Comparison of ENCODE assay signal across 13 cellular contexts in genomic region chr6:3341467-3341866, GRCh38.
DNase-seq lines count a peak whose midpoint lies in the region; ATAC-seq, FAIRE-seq and TF ChIP-seq lines count a peak whose summit lies in the region.
"Had no signal": no experiment of that assay in that cellular context is flagged by ENCODE, and none has a peak within 500 bp of the region (broad histone marks: within the 10 kb centered on the region; RNA-seq: fewer than 3 reads in every experiment).

No MANE protein-coding gene starts in this region.

- no peaks in the 10 kb centered on the region for H3K27me3 ChIP-seq in parathyroid adenoma (ENCODE audit: control insufficient read depth, insufficient read depth, low read length)

- no peak for TF ChIP-seq CTCF in fibroblast of the aortic adventitia (IDR thresholded peaks at IDR 0.05; ENCODE audit: insufficient read depth, low read length)
- TF ChIP-seq CTCF in parathyroid adenoma (IDR thresholded peaks at IDR 0.05), result no peak

- H3K36me3 ChIP-seq in parathyroid adenoma (ENCODE audit: control insufficient read depth, insufficient read depth, low read length), result no peaks in the 10 kb centered on the region

- peak overlapping the region; percentile 5 for H3K27ac ChIP-seq in parathyroid adenoma

- peaks cover 14% of the 10 kb centered on the region for H3K79me2 ChIP-seq in parathyroid adenoma

- no peak overlapping the region for H3K4me2 ChIP-seq in parathyroid adenoma (ENCODE audit: low read length)

- DNase-seq in AG20443 (ENCODE audit: low spot score) (peak; percentile 89), RCC 7860 (ENCODE audit: low spot score) (peak; percentile 60), fibroblast of the aortic adventitia (ENCODE audit: low read depth) (peak; percentile 88)
- DNase-seq: NCI-H510A treated with DMSO at 0.1 percent for 48 hours; stimulated activated CD4-positive, alpha-beta T cell treated with anti-CD3 and anti-CD28 coated beads, Interleukin-1b, Interleukin-23, amount 100 ng/mL, for 48 hours; T-cell had no signal

- H3K9ac ChIP-seq in parathyroid adenoma, result no peak overlapping the region

- H3K9me3 ChIP-seq in parathyroid adenoma (ENCODE audit: control insufficient read depth, low read length), result no peaks in the 10 kb centered on the region

- peak; percentile 73 for FAIRE-seq in RCC 7860 (lab: Jason Lieb, UNC)
- FAIRE-seq: colon, keratinocyte had no signal

- H3K4me3 ChIP-seq in fibroblast of the aortic adventitia (ENCODE audit: low read depth, low read length), result no peak overlapping the region
- no peak overlapping the region for H3K4me3 ChIP-seq in parathyroid adenoma (ENCODE audit: low read depth, low read length)

- ATAC-seq in HG02588 (IDR thresholded peaks at IDR 0.05; ENCODE audit: unreplicated experiment) (no peak), HG03439 (IDR thresholded peaks at IDR 0.05; ENCODE audit: unreplicated experiment) (no peak), GM19324 (IDR thresholded peaks at IDR 0.05; ENCODE audit: low FRiP score, unreplicated experiment) (no peak), HG02840 (IDR thresholded peaks at IDR 0.05; ENCODE audit: low FRiP score, unreplicated experiment) (no peak)
- ATAC-seq: T-cell had no signal

- H2AFZ ChIP-seq in parathyroid adenoma, result no peak overlapping the region

- H3K4me1 ChIP-seq in parathyroid adenoma, result peaks cover 17% of the 10 kb centered on the region
